In genomic region chr2:43001055-43001378, GRCh38 we compare ENCODE assay signal across 1 cellular context.
TF ChIP-seq lines count a peak whose summit lies in the region.

No MANE protein-coding gene starts in this region.

TF ChIP-seq in HepG2, 621 proteins besides CTCF, POLR2A, EP300 and RAD21 (continued from another document):
- TF ChIP-seq, protein P1, sequence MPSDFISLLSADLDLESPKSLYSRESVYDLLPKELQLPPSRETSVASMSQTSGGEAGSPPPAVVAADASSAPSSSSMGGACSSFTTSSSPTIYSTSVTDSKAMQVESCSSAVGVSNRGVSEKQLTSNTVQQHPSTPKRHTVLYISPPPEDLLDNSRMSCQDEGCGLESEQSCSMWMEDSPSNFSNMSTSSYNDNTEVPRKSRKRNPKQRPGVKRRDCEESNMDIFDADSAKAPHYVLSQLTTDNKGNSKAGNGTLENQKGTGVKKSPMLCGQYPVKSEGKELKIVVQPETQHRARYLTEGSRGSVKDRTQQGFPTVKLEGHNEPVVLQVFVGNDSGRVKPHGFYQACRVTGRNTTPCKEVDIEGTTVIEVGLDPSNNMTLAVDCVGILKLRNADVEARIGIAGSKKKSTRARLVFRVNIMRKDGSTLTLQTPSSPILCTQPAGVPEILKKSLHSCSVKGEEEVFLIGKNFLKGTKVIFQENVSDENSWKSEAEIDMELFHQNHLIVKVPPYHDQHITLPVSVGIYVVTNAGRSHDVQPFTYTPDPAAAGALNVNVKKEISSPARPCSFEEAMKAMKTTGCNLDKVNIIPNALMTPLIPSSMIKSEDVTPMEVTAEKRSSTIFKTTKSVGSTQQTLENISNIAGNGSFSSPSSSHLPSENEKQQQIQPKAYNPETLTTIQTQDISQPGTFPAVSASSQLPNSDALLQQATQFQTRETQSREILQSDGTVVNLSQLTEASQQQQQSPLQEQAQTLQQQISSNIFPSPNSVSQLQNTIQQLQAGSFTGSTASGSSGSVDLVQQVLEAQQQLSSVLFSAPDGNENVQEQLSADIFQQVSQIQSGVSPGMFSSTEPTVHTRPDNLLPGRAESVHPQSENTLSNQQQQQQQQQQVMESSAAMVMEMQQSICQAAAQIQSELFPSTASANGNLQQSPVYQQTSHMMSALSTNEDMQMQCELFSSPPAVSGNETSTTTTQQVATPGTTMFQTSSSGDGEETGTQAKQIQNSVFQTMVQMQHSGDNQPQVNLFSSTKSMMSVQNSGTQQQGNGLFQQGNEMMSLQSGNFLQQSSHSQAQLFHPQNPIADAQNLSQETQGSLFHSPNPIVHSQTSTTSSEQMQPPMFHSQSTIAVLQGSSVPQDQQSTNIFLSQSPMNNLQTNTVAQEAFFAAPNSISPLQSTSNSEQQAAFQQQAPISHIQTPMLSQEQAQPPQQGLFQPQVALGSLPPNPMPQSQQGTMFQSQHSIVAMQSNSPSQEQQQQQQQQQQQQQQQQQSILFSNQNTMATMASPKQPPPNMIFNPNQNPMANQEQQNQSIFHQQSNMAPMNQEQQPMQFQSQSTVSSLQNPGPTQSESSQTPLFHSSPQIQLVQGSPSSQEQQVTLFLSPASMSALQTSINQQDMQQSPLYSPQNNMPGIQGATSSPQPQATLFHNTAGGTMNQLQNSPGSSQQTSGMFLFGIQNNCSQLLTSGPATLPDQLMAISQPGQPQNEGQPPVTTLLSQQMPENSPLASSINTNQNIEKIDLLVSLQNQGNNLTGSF (CRISPR knock-in tag; IDR thresholded peaks at IDR 0.05), result 0 out of 2 replicates have a peak, but pooled peaks have one; percentile 4
- TF ChIP-seq, protein P2, sequence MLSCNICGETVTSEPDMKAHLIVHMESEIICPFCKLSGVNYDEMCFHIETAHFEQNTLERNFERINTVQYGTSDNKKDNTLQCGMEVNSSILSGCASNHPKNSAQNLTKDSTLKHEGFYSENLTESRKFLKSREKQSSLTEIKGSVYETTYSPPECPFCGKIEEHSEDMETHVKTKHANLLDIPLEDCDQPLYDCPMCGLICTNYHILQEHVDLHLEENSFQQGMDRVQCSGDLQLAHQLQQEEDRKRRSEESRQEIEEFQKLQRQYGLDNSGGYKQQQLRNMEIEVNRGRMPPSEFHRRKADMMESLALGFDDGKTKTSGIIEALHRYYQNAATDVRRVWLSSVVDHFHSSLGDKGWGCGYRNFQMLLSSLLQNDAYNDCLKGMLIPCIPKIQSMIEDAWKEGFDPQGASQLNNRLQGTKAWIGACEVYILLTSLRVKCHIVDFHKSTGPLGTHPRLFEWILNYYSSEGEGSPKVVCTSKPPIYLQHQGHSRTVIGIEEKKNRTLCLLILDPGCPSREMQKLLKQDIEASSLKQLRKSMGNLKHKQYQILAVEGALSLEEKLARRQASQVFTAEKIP (CRISPR knock-in tag; IDR thresholded peaks at IDR 0.05; ENCODE audit: borderline replicate concordance), result no peak
- TF ChIP-seq, protein P3, sequence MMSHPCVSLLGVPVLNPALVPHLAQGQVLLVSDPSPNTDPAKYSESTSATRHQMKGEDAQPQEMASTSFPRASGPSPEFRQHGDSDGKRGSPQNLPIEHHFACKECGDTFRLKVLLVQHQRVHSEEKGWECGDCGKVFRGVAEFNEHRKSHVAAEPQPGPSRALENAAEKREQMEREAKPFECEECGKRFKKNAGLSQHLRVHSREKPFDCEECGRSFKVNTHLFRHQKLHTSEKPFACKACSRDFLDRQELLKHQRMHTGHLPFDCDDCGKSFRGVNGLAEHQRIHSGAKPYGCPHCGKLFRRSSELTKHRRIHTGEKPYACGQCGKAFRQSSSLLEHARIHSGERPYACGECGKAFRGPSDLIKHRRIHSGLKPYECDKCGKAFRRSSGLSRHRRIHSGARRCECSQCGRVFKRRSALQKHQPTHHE (CRISPR knock-in tag; IDR thresholded peaks at IDR 0.05; ENCODE audit: borderline replicate concordance), result 0 out of 2 replicates have a peak, but pooled peaks have one; percentile 20
- TF ChIP-seq CBFB (CRISPR knock-in tag; IDR thresholded peaks at IDR 0.05), result no peak
- no peak for TF ChIP-seq ZNF569 (CRISPR knock-in tag; IDR thresholded peaks at IDR 0.05; ENCODE audit: borderline replicate concordance)
- no peak for TF ChIP-seq ZNF589 (CRISPR knock-in tag; conservative IDR thresholded peaks at IDR 0.05)
